8 cellular contexts compared by ENCODE assay signal in the genomic region with DNA sequence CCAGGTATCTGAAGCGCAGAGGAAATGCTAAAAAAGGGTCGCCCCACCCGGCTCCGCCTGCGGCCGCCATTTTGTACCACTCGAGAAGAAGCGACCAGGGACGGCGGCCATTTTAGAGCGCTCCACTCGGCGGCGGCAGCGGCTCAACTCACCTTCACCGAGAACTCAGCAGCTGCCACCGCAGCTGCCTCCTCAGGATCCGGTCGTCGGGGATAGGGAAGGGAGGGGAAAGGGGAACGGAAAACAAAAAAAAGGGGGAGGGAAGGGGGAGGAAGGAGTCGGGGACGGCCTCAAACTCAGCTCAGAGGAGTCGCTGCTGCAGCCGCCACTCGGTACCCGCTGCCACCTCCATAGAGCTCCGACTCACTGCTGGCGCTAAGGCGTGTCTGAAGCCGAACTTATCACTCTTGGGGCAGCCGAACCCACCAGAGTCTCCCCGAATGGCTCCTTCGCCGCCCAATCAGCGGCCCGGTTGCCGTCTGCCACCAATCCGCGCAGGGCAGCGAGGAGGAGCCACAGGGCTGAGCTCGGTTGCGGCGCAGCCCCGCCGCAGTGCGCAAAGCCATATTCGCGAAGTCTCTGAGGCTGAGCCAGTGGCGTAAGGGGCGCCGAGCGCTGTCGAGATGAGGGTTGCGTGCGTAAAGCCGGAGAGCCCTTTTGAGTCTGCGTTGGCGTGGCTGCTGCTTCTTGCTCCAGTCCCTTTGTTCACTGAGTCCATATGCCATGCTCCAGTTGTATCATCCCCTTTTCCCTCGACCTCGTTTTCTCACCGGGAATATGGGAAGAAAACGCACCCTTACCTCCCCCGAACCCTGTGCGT. TPM values are rescaled to one million over a fixed set of nuclear protein-coding genes. Genes with fewer than 3 reads are reported as not detected.
DNase-seq lines count a peak whose midpoint lies in the region; ATAC-seq and TF ChIP-seq lines count a peak whose summit lies in the region.

A gene (minus strand): TSS at position 374 of the 820 bp plus-strand sequence.

- ATAC-seq in GM18909 (IDR thresholded peaks at IDR 0.05; ENCODE audit: poor library complexity, unreplicated experiment) (peak; percentile 94), HG03175 (IDR thresholded peaks at IDR 0.05; ENCODE audit: unreplicated experiment) (peak; percentile 93), WTC11 (peak; percentile 95)

- CTCF ChIA-PET in AG04450 (lab: Charles Lee), result interaction anchor here (0.6 to 2.4 kb wide), 10 partner anchors 10 to 219 kb away, joined by 3 to 12 read pairs (median 6); no protein-coding TSS in a partner anchor
- CTCF ChIA-PET in WTC11 (lab: Charles Lee), result interaction anchor here (0.6 to 2.9 kb wide), 19 partner anchors 16 to 339 kb away, joined by 3 to 29 read pairs (median 5); a partner anchor contains a TSS

- TF ChIP-seq CTCF in AG04450 (IDR thresholded peaks at IDR 0.05; ENCODE audit: low read depth, low read length) (no peak), WTC11 (IDR thresholded peaks at IDR 0.05) (no peak), cardiac fibroblast (IDR thresholded peaks at IDR 0.05; ENCODE audit: low read depth, low read length) (no peak)

- H3K4me3 ChIP-seq in AG04450 (ENCODE audit: low read depth, low read length) (peak within 1 kb of the TSS; percentile 93), cardiac fibroblast (replicated peaks in 1 of 2; ENCODE audit: low read depth in 2 of 2, low read length in 2 of 2) (peak within 1 kb of the TSS; percentile 86 to 90)

- POLR2A ChIA-PET in AG04450 (lab: Yijun Ruan, JAX) (interaction anchor here (0.5 to 3.5 kb wide), 54 partner anchors 8 to 1196 kb away, joined by 3 to 146 read pairs (median 5); a partner anchor contains a TSS), WTC11 (lab: Charles Lee) (interaction anchor here (0.5 to 7.1 kb wide), 36 partner anchors 8 to 957 kb away, joined by 3 to 130 read pairs (median 6); a partner anchor contains a TSS)

- H3K4me3 Mint-ChIP-seq in WTC11, result peak within 1 kb of the TSS; percentile 90

- H3K9me3 Mint-ChIP-seq in WTC11, result no peaks in the 10 kb centered on the region

- H3K27ac Mint-ChIP-seq in WTC11, result peak within 1 kb of the TSS; percentile 98

- no peaks in the 10 kb centered on the region; the same call in 1 of the 2 replicates for H3K9me3 ChIP-seq in AG04450 (ENCODE audit: control insufficient read depth, insufficient read depth, low read length)

- H3K4me1 Mint-ChIP-seq in WTC11, result peaks cover 28% of the 10 kb centered on the region

- H3K27me3 Mint-ChIP-seq in WTC11 (ENCODE audit: low read depth), result no peaks in the 10 kb centered on the region

- no peaks in the 10 kb centered on the region for H3K27me3 ChIP-seq in AG04450 (ENCODE audit: control insufficient read depth, insufficient read depth, low read length)

- peak; percentile 98 for DNase-seq in AG04450 (ENCODE audit: low read depth, low spot score)
- DNase-seq in NCI-H226, result peak; percentile 99
- peak; percentile 97 for DNase-seq in WTC11 (ENCODE audit: low spot score)
- DNase-seq in cardiac fibroblast (ENCODE audit: low read depth in 2 of 2), result peak; percentile 99
- DNase-seq in iPS-NIHi7 (ENCODE audit: extremely low spot score), result peak; percentile 99
- DNase-seq in smooth muscle cell of the brain vasculature (ENCODE audit: low read depth, low spot score), result peak; percentile 96

- H3K27ac ChIP-seq in AG04450 (ENCODE audit: low read depth, low read length), result peak within 1 kb of the TSS; percentile 98

- peaks cover 42% of the 10 kb centered on the region for H3K36me3 Mint-ChIP-seq in WTC11

TF ChIP-seq in WTC11, 78 proteins besides CTCF, POLR2A, EP300 and RAD21 (continues in another document):
- TF ChIP-seq, protein P1, sequence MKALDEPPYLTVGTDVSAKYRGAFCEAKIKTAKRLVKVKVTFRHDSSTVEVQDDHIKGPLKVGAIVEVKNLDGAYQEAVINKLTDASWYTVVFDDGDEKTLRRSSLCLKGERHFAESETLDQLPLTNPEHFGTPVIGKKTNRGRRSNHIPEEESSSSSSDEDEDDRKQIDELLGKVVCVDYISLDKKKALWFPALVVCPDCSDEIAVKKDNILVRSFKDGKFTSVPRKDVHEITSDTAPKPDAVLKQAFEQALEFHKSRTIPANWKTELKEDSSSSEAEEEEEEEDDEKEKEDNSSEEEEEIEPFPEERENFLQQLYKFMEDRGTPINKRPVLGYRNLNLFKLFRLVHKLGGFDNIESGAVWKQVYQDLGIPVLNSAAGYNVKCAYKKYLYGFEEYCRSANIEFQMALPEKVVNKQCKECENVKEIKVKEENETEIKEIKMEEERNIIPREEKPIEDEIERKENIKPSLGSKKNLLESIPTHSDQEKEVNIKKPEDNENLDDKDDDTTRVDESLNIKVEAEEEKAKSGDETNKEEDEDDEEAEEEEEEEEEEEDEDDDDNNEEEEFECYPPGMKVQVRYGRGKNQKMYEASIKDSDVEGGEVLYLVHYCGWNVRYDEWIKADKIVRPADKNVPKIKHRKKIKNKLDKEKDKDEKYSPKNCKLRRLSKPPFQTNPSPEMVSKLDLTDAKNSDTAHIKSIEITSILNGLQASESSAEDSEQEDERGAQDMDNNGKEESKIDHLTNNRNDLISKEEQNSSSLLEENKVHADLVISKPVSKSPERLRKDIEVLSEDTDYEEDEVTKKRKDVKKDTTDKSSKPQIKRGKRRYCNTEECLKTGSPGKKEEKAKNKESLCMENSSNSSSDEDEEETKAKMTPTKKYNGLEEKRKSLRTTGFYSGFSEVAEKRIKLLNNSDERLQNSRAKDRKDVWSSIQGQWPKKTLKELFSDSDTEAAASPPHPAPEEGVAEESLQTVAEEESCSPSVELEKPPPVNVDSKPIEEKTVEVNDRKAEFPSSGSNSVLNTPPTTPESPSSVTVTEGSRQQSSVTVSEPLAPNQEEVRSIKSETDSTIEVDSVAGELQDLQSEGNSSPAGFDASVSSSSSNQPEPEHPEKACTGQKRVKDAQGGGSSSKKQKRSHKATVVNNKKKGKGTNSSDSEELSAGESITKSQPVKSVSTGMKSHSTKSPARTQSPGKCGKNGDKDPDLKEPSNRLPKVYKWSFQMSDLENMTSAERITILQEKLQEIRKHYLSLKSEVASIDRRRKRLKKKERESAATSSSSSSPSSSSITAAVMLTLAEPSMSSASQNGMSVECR (CRISPR knock-in tag; IDR thresholded peaks at IDR 0.05; ENCODE audit: borderline replicate concordance), result peak; percentile 8; the same call in 1 of the 2 replicates
- TF ChIP-seq, protein P2, sequence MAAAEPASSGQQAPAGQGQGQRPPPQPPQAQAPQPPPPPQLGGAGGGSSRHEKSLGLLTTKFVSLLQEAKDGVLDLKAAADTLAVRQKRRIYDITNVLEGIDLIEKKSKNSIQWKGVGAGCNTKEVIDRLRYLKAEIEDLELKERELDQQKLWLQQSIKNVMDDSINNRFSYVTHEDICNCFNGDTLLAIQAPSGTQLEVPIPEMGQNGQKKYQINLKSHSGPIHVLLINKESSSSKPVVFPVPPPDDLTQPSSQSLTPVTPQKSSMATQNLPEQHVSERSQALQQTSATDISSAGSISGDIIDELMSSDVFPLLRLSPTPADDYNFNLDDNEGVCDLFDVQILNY (CRISPR knock-in tag; IDR thresholded peaks at IDR 0.05), result 0 out of 2 replicates have a peak, but pooled peaks have one; percentile 21
- TF ChIP-seq, protein P3, sequence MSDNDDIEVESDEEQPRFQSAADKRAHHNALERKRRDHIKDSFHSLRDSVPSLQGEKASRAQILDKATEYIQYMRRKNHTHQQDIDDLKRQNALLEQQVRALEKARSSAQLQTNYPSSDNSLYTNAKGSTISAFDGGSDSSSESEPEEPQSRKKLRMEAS (CRISPR knock-in tag; IDR thresholded peaks at IDR 0.05), result peak; percentile 88
- TF ChIP-seq ATF1 (CRISPR knock-in tag; IDR thresholded peaks at IDR 0.05) (no peak; the same call in 1 of the 2 replicates), SMAD4 (CRISPR knock-in tag; IDR thresholded peaks at IDR 0.05) (no peak), NFYB (CRISPR knock-in tag; conservative IDR thresholded peaks at IDR 0.05; ENCODE audit: low read depth) (peak; percentile 76), SP1 (CRISPR knock-in tag; conservative IDR thresholded peaks at IDR 0.05) (peak; percentile 73), GABPB1 (CRISPR knock-in tag; IDR thresholded peaks at IDR 0.05) (peak; percentile 47; the same call in 1 of the 2 replicates), KAT7 (CRISPR knock-in tag; IDR thresholded peaks at IDR 0.05; ENCODE audit: borderline replicate concordance) (peak; percentile 76; the same call in 1 of the 2 replicates), ESRRA (CRISPR knock-in tag; IDR thresholded peaks at IDR 0.05; ENCODE audit: borderline replicate concordance) (0 out of 2 replicates have a peak, but pooled peaks have one; percentile 27), ETV6 (CRISPR knock-in tag; IDR thresholded peaks at IDR 0.05) (peak; percentile 88), FOXK1 (CRISPR knock-in tag; IDR thresholded peaks at IDR 0.05) (no peak; the same call in 1 of the 2 replicates), NFATC4 (CRISPR knock-in tag; IDR thresholded peaks at IDR 0.05) (peak; percentile 63; the same call in 1 of the 2 replicates)
- TF ChIP-seq, protein P4, sequence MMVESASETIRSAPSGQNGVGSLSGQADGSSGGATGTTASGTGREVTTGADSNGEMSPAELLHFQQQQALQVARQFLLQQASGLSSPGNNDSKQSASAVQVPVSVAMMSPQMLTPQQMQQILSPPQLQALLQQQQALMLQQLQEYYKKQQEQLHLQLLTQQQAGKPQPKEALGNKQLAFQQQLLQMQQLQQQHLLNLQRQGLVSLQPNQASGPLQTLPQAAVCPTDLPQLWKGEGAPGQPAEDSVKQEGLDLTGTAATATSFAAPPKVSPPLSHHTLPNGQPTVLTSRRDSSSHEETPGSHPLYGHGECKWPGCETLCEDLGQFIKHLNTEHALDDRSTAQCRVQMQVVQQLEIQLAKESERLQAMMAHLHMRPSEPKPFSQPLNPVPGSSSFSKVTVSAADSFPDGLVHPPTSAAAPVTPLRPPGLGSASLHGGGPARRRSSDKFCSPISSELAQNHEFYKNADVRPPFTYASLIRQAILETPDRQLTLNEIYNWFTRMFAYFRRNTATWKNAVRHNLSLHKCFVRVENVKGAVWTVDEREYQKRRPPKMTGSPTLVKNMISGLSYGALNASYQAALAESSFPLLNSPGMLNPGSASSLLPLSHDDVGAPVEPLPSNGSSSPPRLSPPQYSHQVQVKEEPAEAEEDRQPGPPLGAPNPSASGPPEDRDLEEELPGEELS (CRISPR knock-in tag; IDR thresholded peaks at IDR 0.05), result peak; percentile 73; the same call in 1 of the 2 replicates

RNA-seq across cellular contexts. Expression of the gene that starts here (rescaled TPM):
- 1,244 and 1,432 TPM in 2 replicates for polyA plus RNA-seq in AG04450 (2011; rRNA removed)
- 762 and 959 TPM in 2 replicates for polyA minus RNA-seq in AG04450 (2011; rRNA and poly(A)+ RNA removed)
- 779 to 918 TPM (median 906 TPM) in 3 replicates for total RNA-seq in WTC11 (2021)

Comparison
In these comparisons a context has a peak if more than half of its experiments do, and no peak if none do; other contexts are left out.
1. Peak in every context shown above with its lines: DNase-seq, ATAC-seq, H3K4me3 ChIP-seq and H3K27ac ChIP-seq.